ENCODE assay signal across 20 cellular contexts in the genomic region with DNA sequence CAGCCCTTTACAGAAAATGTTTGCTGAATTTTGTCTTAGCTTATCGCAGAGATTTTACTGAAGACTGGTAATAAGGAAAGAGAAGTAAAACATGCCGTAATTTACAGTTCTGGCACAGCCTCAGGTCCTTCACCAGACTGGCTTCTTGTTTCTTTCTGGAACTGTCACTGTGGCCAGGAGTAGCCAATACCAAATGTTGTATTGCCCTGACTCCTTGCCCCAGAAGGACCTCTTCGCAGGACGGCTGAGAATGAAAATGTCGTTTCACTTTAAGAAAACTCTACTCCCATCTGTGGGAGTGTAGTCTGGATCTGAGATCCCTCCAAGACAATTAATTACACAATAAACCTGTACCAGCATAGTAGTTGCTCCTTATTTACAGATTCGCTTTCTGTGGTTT.
DNase-seq lines count a peak whose midpoint lies in the region; ATAC-seq, FAIRE-seq and TF ChIP-seq lines count a peak whose summit lies in the region.
"Had no signal": no experiment of that assay in that cellular context is flagged by ENCODE, and none has a peak within 500 bp of the region (broad histone marks: within the 10 kb centered on the region; RNA-seq: fewer than 3 reads in every experiment).

No MANE protein-coding gene starts in this region.

- no peaks in the 10 kb centered on the region for H3K36me3 Mint-ChIP-seq in GM23338 (ENCODE audit: low read depth)
- H3K36me3 Mint-ChIP-seq: CD4-positive, CD25-positive, alpha-beta regulatory T cell had no signal

- no peak overlapping the region for H3K4me3 ChIP-seq in GM23338
- H3K4me3 ChIP-seq in fibroblast of pulmonary artery (replicated peaks; ENCODE audit: low read depth, low read length): no peak overlapping the region
- no peak overlapping the region for H3K4me3 ChIP-seq in HepG2 (replicated peaks in 1 of 3; ENCODE audit: insufficient read depth in 1 of 3, low read depth in 2 of 3, low read length in 3 of 3)
- H3K4me3 ChIP-seq: GM12878 had no signal

- H2AFZ ChIP-seq in GM23338: 0 out of 2 replicates have a peak overlapping the region, but pooled peaks have one; percentile 28
- H2AFZ ChIP-seq in HepG2 (ENCODE audit: low read length): no peak overlapping the region

- H3K4me2 ChIP-seq in GM23338 (no peak overlapping the region), HepG2 (ENCODE audit: low read depth, low read length) (no peak overlapping the region)
- H3K4me2 ChIP-seq: KMS-11 had no signal

- POLR2A ChIA-PET in HepG2 (lab: Yijun Ruan, JAX): no interaction called here

- TF ChIP-seq EP300 in HepG2 (IDR thresholded peaks at IDR 0.05; ENCODE audit: low read depth in 2 of 2, low read length in 2 of 2): no peak
- TF ChIP-seq EP300 in HepG2 (CRISPR knock-in tag; IDR thresholded peaks at IDR 0.05; ENCODE audit: borderline replicate concordance): no peak

- intact Hi-C loops in HepG2 (cut with micrococcal nuclease; ENCODE audit: unreplicated experiment): no loop called here

- 0 out of 2 replicates have a peak, but pooled peaks cover 3% of the 10 kb centered on the region for H3K9me2 ChIP-seq in GM23338 (ENCODE audit: insufficient read depth)

- no peak overlapping the region for H3K27ac Mint-ChIP-seq in GM23338
- H3K27ac Mint-ChIP-seq: CD4-positive, CD25-positive, alpha-beta regulatory T cell had no signal

- BruUV-seq in HepG2 (replicated peaks; lab: Mats Ljungman, UMichigan): no TSS peak

- TF ChIP-seq RAD21 in HepG2 (CRISPR knock-in tag; IDR thresholded peaks at IDR 0.05): no peak

- no peak overlapping the region for H3K4me3 Mint-ChIP-seq in GM23338
- H3K4me3 Mint-ChIP-seq: CD4-positive, CD25-positive, alpha-beta regulatory T cell had no signal

- H3F3A ChIP-seq in GM23338 (replicated peaks; ENCODE audit: low read depth): no peaks in the 10 kb centered on the region

- no peaks in the 10 kb centered on the region for H3K36me3 ChIP-seq in GM23338 (ENCODE audit: insufficient read depth)
- H3K36me3 ChIP-seq in HepG2 (replicated peaks in 1 of 2; ENCODE audit: control insufficient read depth in 1 of 2, insufficient read depth in 2 of 2, low read length in 2 of 2): no peaks in the 10 kb centered on the region

- TF ChIP-seq CTCF in GM23338 (conservative IDR thresholded peaks at IDR 0.05; ENCODE audit: low read depth in 2 of 2): no peak
- TF ChIP-seq CTCF in fibroblast of pulmonary artery (IDR thresholded peaks at IDR 0.05; ENCODE audit: low read length, missing control alignments): no peak
- TF ChIP-seq CTCF in HepG2 (CRISPR knock-in tag; IDR thresholded peaks at IDR 0.05): no peak

- 15% methylated on average over 6 of the region's 6 CpGs for WGBS in HepG2 (ENCODE audit: low lambda C conversion rate)

- H4K20me1 ChIP-seq in GM23338 (replicated peaks; ENCODE audit: insufficient read depth) (no peaks in the 10 kb centered on the region), HepG2 (ENCODE audit: insufficient read depth, low read length) (no peaks in the 10 kb centered on the region)

- in situ Hi-C loops in HepG2 (cut with HindIII; ENCODE audit: extremely low pct_ligation_motif_present, low pct_unique_long_range_greater_than_20kb): no loop called here

- peaks cover under 1% of the 10 kb centered on the region; the same call in 1 of the 3 replicates for H3K9me3 Mint-ChIP-seq in GM23338
- H3K9me3 Mint-ChIP-seq: CD4-positive, CD25-positive, alpha-beta regulatory T cell had no signal

- ATAC-seq in GM23338 (no peak), HepG2 (no peak), GM19397 (IDR thresholded peaks at IDR 0.05; ENCODE audit: unreplicated experiment) (no peak)
- ATAC-seq: GM12878 had no signal

- CTCF ChIA-PET in HepG2 (lab: Yijun Ruan, JAX; ENCODE audit: low intra/inter-chr PET ratio, low total read pairs): no interaction called here

- no peak for FAIRE-seq in HepG2 (lab: Jason Lieb, UNC)
- FAIRE-seq: GM12878, H54 had no signal

- DNase-seq in GM23338 (ENCODE audit: low spot score): no peak
- DNase-seq in OCI-M1 (lab: John Stamatoyannopoulos, UW): peak; percentile 27
- peak; percentile 3 for DNase-seq in fibroblast of pulmonary artery (ENCODE audit: low read depth)
- peak; percentile 6 for DNase-seq in renal cortical epithelial cell (ENCODE audit: low read depth)
- DNase-seq in HepG2 (ENCODE audit: low spot score): no peak
- DNase-seq in dedifferentiated amniotic fluid mesenchymal stem cell (ENCODE audit: extremely low spot score): no peak
- no peak for DNase-seq in NCI-H524 (lab: John Stamatoyannopoulos, UW)
- DNase-seq: Calu3; CD4-positive, CD25-positive, alpha-beta regulatory T cell; DMS79; MM.1S; NCI-H1436; NCI-H2081; NCI-H345; NCI-H69; NK-92 treated with Interleukin-12 subunit alpha and Interleukin-12 subunit beta, amount 100 ng/mL, for 24 hours had no signal

- H3K79me2 ChIP-seq in GM23338 (replicated peaks; ENCODE audit: insufficient read depth) (no peaks in the 10 kb centered on the region), HepG2 (ENCODE audit: insufficient read depth, low read length) (no peaks in the 10 kb centered on the region)

- no peaks in the 10 kb centered on the region for H3K4me1 ChIP-seq in GM23338 (ENCODE audit: insufficient read depth)
- H3K4me1 ChIP-seq in HepG2 (ENCODE audit: insufficient read depth, low read length): no peaks in the 10 kb centered on the region

- no peak for TF ChIP-seq POLR2A in HepG2 (IDR thresholded peaks at IDR 0.05; ENCODE audit: insufficient read depth in 1 of 2, low read depth in 2 of 2, low read length in 2 of 2)

- H3K27me3 Mint-ChIP-seq in GM23338 (ENCODE audit: insufficient read depth, low read depth, poor library complexity): no peaks in the 10 kb centered on the region

- H3K27ac ChIP-seq in GM23338 (ENCODE audit: low read depth) (no peak overlapping the region), HepG2 (ENCODE audit: extremely low read length, insufficient read depth, low read length) (no peak overlapping the region)
- H3K27ac ChIP-seq: KMS-11 had no signal

- no peaks in the 10 kb centered on the region for H3K9me3 ChIP-seq in HepG2 (ENCODE audit: low read length)

- H3K27me3 ChIP-seq in GM23338 (ENCODE audit: insufficient read depth) (no peaks in the 10 kb centered on the region), HepG2 (ENCODE audit: control insufficient read depth in 1 of 2, insufficient read depth in 2 of 2, low read length in 2 of 2) (no peaks in the 10 kb centered on the region)

- no peaks in the 10 kb centered on the region for H3K4me1 Mint-ChIP-seq in GM23338
- H3K4me1 Mint-ChIP-seq: CD4-positive, CD25-positive, alpha-beta regulatory T cell had no signal

- H3K9ac ChIP-seq in HepG2 (ENCODE audit: insufficient read depth, low read depth, low read length): no peak overlapping the region
- H3K9ac ChIP-seq: KMS-11 had no signal

TF ChIP-seq in GM23338, 12 proteins besides CTCF, POLR2A, EP300 and RAD21 (continues in another document):
- no peak for TF ChIP-seq CREB1 (CRISPR knock-in tag; IDR thresholded peaks at IDR 0.05; ENCODE audit: low read depth)
- no peak for TF ChIP-seq JUNB (IDR thresholded peaks at IDR 0.05; ENCODE audit: unreplicated experiment)
- TF ChIP-seq STAT1 (IDR thresholded peaks at IDR 0.05; ENCODE audit: unreplicated experiment): no peak
- TF ChIP-seq EZH2phosphoT487 (IDR thresholded peaks at IDR 0.05; ENCODE audit: unreplicated experiment): no peak
- TF ChIP-seq POLR2AphosphoS5 (IDR thresholded peaks at IDR 0.05; ENCODE audit: low read depth): no peak

TF ChIP-seq in HepG2, 621 proteins besides CTCF, POLR2A, EP300 and RAD21:
- no peak for TF ChIP-seq HMGA1 (CRISPR knock-in tag; conservative IDR thresholded peaks at IDR 0.05)
- no peak for TF ChIP-seq ZFP91 (CRISPR knock-in tag; IDR thresholded peaks at IDR 0.05; ENCODE audit: borderline replicate concordance)
- TF ChIP-seq ZNF549 (CRISPR knock-in tag; IDR thresholded peaks at IDR 0.05): no peak
- no peak for TF ChIP-seq SP1 (IDR thresholded peaks at IDR 0.05)
- no peak for TF ChIP-seq SP1 (CRISPR knock-in tag; IDR thresholded peaks at IDR 0.05)
- no peak for TF ChIP-seq FOXC1 (CRISPR knock-in tag; IDR thresholded peaks at IDR 0.05; ENCODE audit: borderline replicate concordance)

Comparison
In these comparisons a context has a peak if more than half of its experiments do, and no peak if none do; other contexts are left out.
1. DNase-seq: peak in OCI-M1 (single experiment), fibroblast of pulmonary artery (single experiment) and renal cortical epithelial cell (single experiment); none in GM23338 (single experiment), HepG2 (single experiment), dedifferentiated amniotic fluid mesenchymal stem cell (single experiment) and NCI-H524 (0 of 2).